5 cellular contexts compared by ENCODE assay signal in genomic region chr6:72412709-72413044, GRCh38.
"Had no signal": no experiment of that assay in that cellular context is flagged by ENCODE, and none has a peak within 500 bp of the region (broad histone marks: within the 10 kb centered on the region; RNA-seq: fewer than 3 reads in every experiment).

No MANE protein-coding gene starts in this region.

- H3K27me3 ChIP-seq: adrenal gland, cardiac muscle cell, gastrocnemius medialis, thyroid gland had no signal

- H3K27ac ChIP-seq: adrenal gland, cardiac muscle cell, gastrocnemius medialis, thyroid gland had no signal

- H3K9me3 ChIP-seq: adrenal gland, gastrocnemius medialis, thyroid gland had no signal

- H3K4me1 ChIP-seq: adrenal gland, gastrocnemius medialis, thyroid gland had no signal

- H3K4me3 ChIP-seq: adrenal gland, cardiac muscle cell, gastrocnemius medialis, lung, thyroid gland had no signal

- H3K36me3 ChIP-seq: adrenal gland, cardiac muscle cell, gastrocnemius medialis, thyroid gland had no signal
